In genomic region chr2:237150186-237150585, GRCh38 we compare ENCODE assay signal across 19 cellular contexts.
DNase-seq lines count a peak whose midpoint lies in the region; ATAC-seq and TF ChIP-seq lines count a peak whose summit lies in the region.
"Had no signal": no experiment of that assay in that cellular context is flagged by ENCODE, and none has a peak within 500 bp of the region (broad histone marks: within the 10 kb centered on the region; RNA-seq: fewer than 3 reads in every experiment).

No MANE protein-coding gene starts in this region.

- H4K20me1 ChIP-seq in BLaER1 treated with 17β-estradiol and CSF1 and Interleukin-3, amounts not matched to agents 10 nM and 100 nM = 0 out of 22 replicates have a peak, but pooled peaks cover 0 to 2% (median 0%) of the 10 kb centered on the region in 11 experiments

- H3K4me3 ChIP-seq in ACC112 (ENCODE audit: low read depth, low read length) (no peak overlapping the region), esophagus muscularis mucosa (no peak overlapping the region), gastrocnemius medialis (no peak overlapping the region)
- no peak overlapping the region for H3K4me3 ChIP-seq in BLaER1 treated with 17β-estradiol and CSF1 and Interleukin-3, amounts not matched to agents 10 nM and 100 nM
- H3K4me3 ChIP-seq: MG63 had no signal

- ATAC-seq in gastrocnemius medialis = peak in 1 of 2 donors; percentile 18
- ATAC-seq in CD4-positive, alpha-beta T cell (ENCODE audit: poor library complexity) = no peak

- POLR2A ChIA-PET in CD4-positive, alpha-beta T cell (lab: Charles Lee) = no interaction called here

- in situ Hi-C loops in gastrocnemius medialis (cut with MboI; ENCODE audit: low sequenced_read_pairs in 4 of 4) = no loop called here

- H3K4me1 ChIP-seq in ACC112 (ENCODE audit: control insufficient read depth, insufficient read depth, low read length, unreplicated experiment) (peaks cover 12% of the 10 kb centered on the region), esophagus muscularis mucosa (peaks cover 0 to 16% (median 11%) of the 10 kb centered on the region in 4 donors), gastrocnemius medialis (no peaks in the 10 kb centered on the region)
- H3K4me1 ChIP-seq in BLaER1 treated with 17β-estradiol and CSF1 and Interleukin-3, amounts not matched to agents 10 nM and 100 nM = peaks cover 25 to 37% (median 29%) of the 10 kb centered on the region in 10 experiments

- no peak for TF ChIP-seq EP300 in esophagus muscularis mucosa (IDR thresholded peaks at IDR 0.05)

- DNase-seq in esophagus muscularis mucosa (ENCODE audit: extremely low spot score) = peak; percentile 64
- no peak for DNase-seq in gastrocnemius medialis
- DNase-seq in SHP77 treated with DMSO at 0.1 percent for 48 hours (lab: John Stamatoyannopoulos, UW) = no peak
- DNase-seq in CD4-positive, alpha-beta T cell = no peak
- DNase-seq in NCI-H1105 (lab: John Stamatoyannopoulos, UW) = no peak
- DNase-seq: Calu3, DMS153, DND-41, KBM-7, MG63, NCI-H2029, NCI-H446, NCI-H524 treated with DMSO at 0.1 percent for 48 hours, PC-3, Right ventricle myocardium superior had no signal

- WGBS in esophagus muscularis mucosa = 100% methylated on average over 1 of the region's 1 CpG

- TF ChIP-seq CTCF in esophagus muscularis mucosa (IDR thresholded peaks at IDR 0.05) (no peak), gastrocnemius medialis (IDR thresholded peaks at IDR 0.05 in 4 of 5, conservative IDR thresholded peaks at IDR 0.05 in 1 of 5) (no peak)
- TF ChIP-seq CTCF in CD4-positive, alpha-beta T cell (IDR thresholded peaks at IDR 0.05) = no peak

- peaks cover 3% of the 10 kb centered on the region for H3K36me3 Mint-ChIP-seq in CD4-positive, alpha-beta T cell (ENCODE audit: low read depth)
- H3K36me3 Mint-ChIP-seq: CD14-positive monocyte had no signal

- CTCF ChIA-PET in CD4-positive, alpha-beta T cell (lab: Charles Lee) = interaction anchor here (0.7 kb wide), 1 partner anchor 422 kb away, joined by 3 read pairs; no protein-coding TSS in a partner anchor

- intact Hi-C loops in esophagus muscularis mucosa (cut with DNase I) = loop anchor here (10.0 kb wide), 1 partner anchor 425 kb away; no protein-coding TSS in a partner anchor
- intact Hi-C loops in gastrocnemius medialis (cut with DNase I; ENCODE audit: low total_unique reads) = loop anchor here (10.0 kb wide), 2 partner anchors 165 to 255 kb away; no protein-coding TSS in a partner anchor
- intact Hi-C loops in CD4-positive, alpha-beta T cell (cut with DNase I, micrococcal nuclease) = loop anchor here (5.0 kb wide), 1 partner anchor 272 kb away; no protein-coding TSS in a partner anchor

- no peak overlapping the region for H2AFZ ChIP-seq in ACC112 (ENCODE audit: low read length, unreplicated experiment)

- no peak overlapping the region for H3K4me3 Mint-ChIP-seq in CD4-positive, alpha-beta T cell
- H3K4me3 Mint-ChIP-seq: B cell, CD14-positive monocyte had no signal

- no peak overlapping the region for H3K27ac Mint-ChIP-seq in CD4-positive, alpha-beta T cell
- H3K27ac Mint-ChIP-seq: B cell, CD14-positive monocyte had no signal

- H3K4me1 Mint-ChIP-seq in CD4-positive, alpha-beta T cell (ENCODE audit: low read depth) = no peaks in the 10 kb centered on the region
- H3K4me1 Mint-ChIP-seq: B cell, CD14-positive monocyte had no signal

- peaks cover 14% of the 10 kb centered on the region for H3K36me3 ChIP-seq in ACC112 (ENCODE audit: insufficient read depth, low read length)
- H3K36me3 ChIP-seq in BLaER1 treated with 17β-estradiol and CSF1 and Interleukin-3, amounts not matched to agents 10 nM and 100 nM = peaks cover 0 to 18% (median 0%) of the 10 kb centered on the region in 11 experiments; a peak in 2 of 22 replicates
- no peaks in the 10 kb centered on the region for H3K36me3 ChIP-seq in esophagus muscularis mucosa
- H3K36me3 ChIP-seq in gastrocnemius medialis = no peaks in the 10 kb centered on the region

- H3K27me3 Mint-ChIP-seq in CD4-positive, alpha-beta T cell = no peaks in the 10 kb centered on the region

- H3K79me2 ChIP-seq in ACC112 (ENCODE audit: control insufficient read depth, insufficient read depth, low read length, unreplicated experiment) = no peaks in the 10 kb centered on the region

- H3K9ac ChIP-seq in BLaER1 treated with 17β-estradiol and CSF1 and Interleukin-3, amounts not matched to agents 10 nM and 100 nM = no peak overlapping the region

- H3K9me3 ChIP-seq in BLaER1 treated with 17β-estradiol and CSF1 and Interleukin-3, amounts not matched to agents 10 nM and 100 nM (replicated peaks in 1 of 11) = peaks cover 25 to 34% (median 31%) of the 10 kb centered on the region in 11 experiments
- peaks cover 0 to 25% (median 15%) of the 10 kb centered on the region in 4 donors for H3K9me3 ChIP-seq in esophagus muscularis mucosa
- H3K9me3 ChIP-seq in gastrocnemius medialis = peaks cover 0 to 5% (median 4%) of the 10 kb centered on the region in 3 donors
- peaks cover 30% of the 10 kb centered on the region for H3K9me3 ChIP-seq in CD4-positive, alpha-beta T cell (ENCODE audit: control insufficient read depth, low read length)

- peak overlapping the region in 6 of 11 experiments; percentile 2 to 66 (median 42); a peak in 7 of 22 replicates for H3K4me2 ChIP-seq in BLaER1 treated with 17β-estradiol and CSF1 and Interleukin-3, amounts not matched to agents 10 nM and 100 nM

- H3K9me3 Mint-ChIP-seq in CD4-positive, alpha-beta T cell = peaks cover 9% of the 10 kb centered on the region

- peak overlapping the region; percentile 73 for H3K27ac ChIP-seq in ACC112 (ENCODE audit: low read depth, low read length)
- H3K27ac ChIP-seq in BLaER1 treated with 17β-estradiol and CSF1 and Interleukin-3, amounts not matched to agents 10 nM and 100 nM = peak overlapping the region in 4 of 11 experiments; percentile 3 to 33 (median 16); a peak in 3 of 22 replicates
- H3K27ac ChIP-seq in esophagus muscularis mucosa (replicated peaks in 1 of 4) = peak overlapping the region in 1 of 4 donors; percentile 6
- peak overlapping the region in 3 of 4 donors; percentile 40 to 46 (median 44) for H3K27ac ChIP-seq in gastrocnemius medialis
- no peak overlapping the region for H3K27ac ChIP-seq in CD4-positive, alpha-beta T cell (ENCODE audit: low read depth, low read length)

- TF ChIP-seq POLR2A in esophagus muscularis mucosa (IDR thresholded peaks at IDR 0.05; ENCODE audit: low read depth) (no peak), gastrocnemius medialis (IDR thresholded peaks at IDR 0.05) (no peak)

- H3K27me3 ChIP-seq in ACC112 (ENCODE audit: insufficient read depth, low read length) (no peaks in the 10 kb centered on the region), esophagus muscularis mucosa (no peaks in the 10 kb centered on the region), gastrocnemius medialis (no peaks in the 10 kb centered on the region)
- H3K27me3 ChIP-seq in BLaER1 treated with 17β-estradiol and CSF1 and Interleukin-3, amounts not matched to agents 10 nM and 100 nM = no peaks in the 10 kb centered on the region
- H3K27me3 ChIP-seq in CD4-positive, alpha-beta T cell (ENCODE audit: control insufficient read depth, insufficient read depth, low read length) = no peaks in the 10 kb centered on the region
- H3K27me3 ChIP-seq: MG63 had no signal
